ENCODE assay signal across 22 cellular contexts in genomic region chr22:27723150-27723549, GRCh38.
A peak's percentile ranks its signal among the peaks of the same experiment; 100 is the strongest.
DNase-seq lines count a peak whose midpoint lies in the region; ATAC-seq, FAIRE-seq and TF ChIP-seq lines count a peak whose summit lies in the region.
"Had no signal": no experiment of that assay in that cellular context is flagged by ENCODE, and none has a peak within 500 bp of the region (broad histone marks: within the 10 kb centered on the region; RNA-seq: fewer than 3 reads in every experiment).

No MANE protein-coding gene starts in this region.

- H2BK20ac ChIP-seq in H1 (ENCODE audit: low read length): no peak overlapping the region

- H3K4me3 ChIP-seq in SK-N-SH (ENCODE audit: low read depth in 2 of 2, low read length in 1 of 2): no peak overlapping the region
- no peak overlapping the region for H3K4me3 ChIP-seq in Loucy (ENCODE audit: low read length, poor library complexity, severe bottlenecking)
- H3K4me3 ChIP-seq in H1 (ENCODE audit: extremely low read depth in 1 of 4, insufficient read depth in 2 of 4, low read depth in 3 of 4, low read length in 4 of 4): no peak overlapping the region
- H3K4me3 ChIP-seq in gastrocnemius medialis: no peak overlapping the region
- H3K4me3 ChIP-seq: lower lobe of right lung, MG63, smooth muscle cell had no signal

- H3K36me3 ChIP-seq in SK-N-SH (replicated peaks in 1 of 2; ENCODE audit: control insufficient read depth in 1 of 2, insufficient read depth in 2 of 2, low read length in 1 of 2) (no peaks in the 10 kb centered on the region), Loucy (ENCODE audit: insufficient read depth, low read length) (no peaks in the 10 kb centered on the region), H1 (ENCODE audit: control insufficient read depth in 2 of 4, insufficient read depth in 4 of 4, low read length in 3 of 4) (peaks cover 0 to 5% (median 0%) of the 10 kb centered on the region in 4 experiments; a peak in 1 of 8 replicates), gastrocnemius medialis (no peaks in the 10 kb centered on the region)
- H3K36me3 ChIP-seq: lower lobe of right lung, MG63 had no signal

- H3K9me2 ChIP-seq in SK-N-SH (no peaks in the 10 kb centered on the region), Loucy (replicated peaks; ENCODE audit: low read depth, low read length) (no peaks in the 10 kb centered on the region)

- H4K8ac ChIP-seq in H1 (ENCODE audit: extremely low read depth, insufficient read depth, low read length): no peak overlapping the region

- H4K5ac ChIP-seq in H1 (ENCODE audit: insufficient read length, low read depth, low read length): no peak overlapping the region

- intact Hi-C loops in gastrocnemius medialis (cut with DNase I; ENCODE audit: low total_unique reads): no loop called here

- FAIRE-seq in H1 (lab: Jason Lieb, UNC): no peak
- FAIRE-seq: HepG2 had no signal

- no peak overlapping the region for H2BK15ac ChIP-seq in H1 (ENCODE audit: low read length)

- no peak overlapping the region for H3K4ac ChIP-seq in H1 (replicated peaks; ENCODE audit: insufficient read length, low read depth, low read length)

- H4K91ac ChIP-seq in H1 (replicated peaks; ENCODE audit: insufficient read length, low read length): no peak overlapping the region

- H3K27ac ChIP-seq in SK-N-SH (ENCODE audit: low read depth in 2 of 2, low read length in 1 of 2) (no peak overlapping the region), H1 (ENCODE audit: low read depth, low read length) (no peak overlapping the region), gastrocnemius medialis (no peak overlapping the region)
- H3K27ac ChIP-seq: lower lobe of right lung, parathyroid adenoma had no signal

- ATAC-seq in SK-N-SH treated with all-trans-retinoic acid at 6 μM for 48 hours (no peak), gastrocnemius medialis (no peak)
- ATAC-seq in activated CD4-positive, CD25-positive, alpha-beta regulatory T cell treated with anti-CD3 and anti-CD28 coated beads, Interleukin-2, amount 50 U/mL, for 24 hours: no peak
- ATAC-seq: HepG2, lower lobe of right lung, WTC11 had no signal

- no peak for TF ChIP-seq EP300 in SK-N-SH (IDR thresholded peaks at IDR 0.05; ENCODE audit: borderline replicate concordance in 1 of 2, low read depth in 1 of 2, low read length in 1 of 2)
- no peak for TF ChIP-seq EP300 in H1 (IDR thresholded peaks at IDR 0.05; ENCODE audit: borderline replicate concordance in 1 of 2, low read depth in 2 of 2, low read length in 2 of 2)

- H3K27me3 ChIP-seq in SK-N-SH (ENCODE audit: insufficient read depth) (no peaks in the 10 kb centered on the region), Loucy (ENCODE audit: insufficient read depth, low read length, poor library complexity, severe bottlenecking) (no peaks in the 10 kb centered on the region), H1 (replicated peaks in 1 of 4; ENCODE audit: control insufficient read depth in 3 of 4, extremely low read depth in 1 of 4, insufficient read depth in 3 of 4, low read length in 3 of 4) (no peaks in the 10 kb centered on the region; a peak in 1 of 7 replicates), gastrocnemius medialis (no peaks in the 10 kb centered on the region)
- H3K27me3 ChIP-seq: MG63 had no signal

- no peak overlapping the region for H3K4me2 ChIP-seq in SK-N-SH
- H3K4me2 ChIP-seq in Loucy (ENCODE audit: low read depth, low read length, poor library complexity, severe bottlenecking): no peak overlapping the region
- H3K4me2 ChIP-seq in H1 (ENCODE audit: insufficient read depth in 1 of 2, low read depth in 2 of 2, low read length in 2 of 2): no peak overlapping the region
- H3K4me2 ChIP-seq: smooth muscle cell had no signal

- H2BK12ac ChIP-seq in H1 (ENCODE audit: low read depth, low read length): no peak overlapping the region

- in situ Hi-C loops in gastrocnemius medialis (cut with MboI; ENCODE audit: low sequenced_read_pairs in 4 of 4): no loop called here

- peaks cover 22% of the 10 kb centered on the region for H3K79me1 ChIP-seq in H1 (ENCODE audit: low read depth, low read length)

- DNase-seq in SK-N-SH (no peak), H1 (ENCODE audit: low read depth in 1 of 2, low spot score in 2 of 2) (no peak), gastrocnemius medialis (no peak), RKO (ENCODE audit: low spot score) (no peak)
- no peak for DNase-seq in stimulated activated CD4-positive, alpha-beta T cell treated with anti-CD3 and anti-CD28 coated beads, Interleukin-4, amount 100 ng/mL, for 1 hour
- DNase-seq: 8988T; activated CD4-positive, alpha-beta memory T cell treated with anti-CD3 and anti-CD28 coated beads, Interleukin-2, amount 10 ng/mL, durations not matched to agents 7 days and 5 days; activated naive CD4-positive, alpha-beta T cell treated with anti-CD3 and anti-CD28 coated beads, Interleukin-2, amount 10 ng/mL, durations not matched to agents 7 days and 5 days; activated T-cell treated with anti-CD3 and anti-CD28 coated beads, Interleukin-2, amount 50 U/mL, for 24 hours; CD4-positive, CD25-positive, alpha-beta regulatory T cell; DMS79 treated with DMSO at 0.1 percent for 48 hours; GOT3; lower lobe of right lung; MG63; NCI-H1694 had no signal

- H3K18ac ChIP-seq in H1 (ENCODE audit: extremely low read depth, low read length): no peak overlapping the region

- TF ChIP-seq POLR2A in H1 (IDR thresholded peaks at IDR 0.05; ENCODE audit: control extremely low read depth in 1 of 2, low read depth in 2 of 2, low read length in 2 of 2) (no peak), gastrocnemius medialis (IDR thresholded peaks at IDR 0.05) (no peak)

- H3K9ac ChIP-seq in SK-N-SH (no peak overlapping the region), Loucy (ENCODE audit: low read depth, low read length, poor library complexity, severe bottlenecking) (no peak overlapping the region), H1 (replicated peaks in 1 of 4; ENCODE audit: extremely low read depth in 1 of 4, low read depth in 3 of 4, low read length in 3 of 4) (no peak overlapping the region)
- H3K9ac ChIP-seq: parathyroid adenoma had no signal

- POLR2A ChIA-PET in SK-N-SH (lab: Yijun Ruan, JAX) (no interaction called here), H1 (lab: Charles Lee; ENCODE audit: partially characterized antibody) (interaction anchor here (1.2 to 2.7 kb wide), 7 partner anchors 10 to 42 kb away, joined by 3 to 10 read pairs (median 5); no protein-coding TSS in a partner anchor)

- H3K79me2 ChIP-seq in SK-N-SH (ENCODE audit: insufficient read depth) (no peaks in the 10 kb centered on the region), Loucy (ENCODE audit: insufficient read depth, low read length) (no peaks in the 10 kb centered on the region), H1 (ENCODE audit: control insufficient read depth in 1 of 2, insufficient read depth in 2 of 2, low read length in 2 of 2) (peaks cover 14 to 93% of the 10 kb centered on the region in 2 experiments)
- H3K79me2 ChIP-seq: parathyroid adenoma had no signal

- no peak overlapping the region for H2BK120ac ChIP-seq in H1 (replicated peaks; ENCODE audit: low read depth, low read length)

- no peak overlapping the region for H3K14ac ChIP-seq in H1 (ENCODE audit: insufficient read length)

- no peak overlapping the region for H3K23ac ChIP-seq in H1 (ENCODE audit: insufficient read length)

- no peak overlapping the region for H2AFZ ChIP-seq in SK-N-SH (ENCODE audit: low read depth)
- H2AFZ ChIP-seq in Loucy (ENCODE audit: low read length): no peak overlapping the region
- no peak overlapping the region for H2AFZ ChIP-seq in H1 (ENCODE audit: low read length)
- H2AFZ ChIP-seq: parathyroid adenoma had no signal

- H4K20me1 ChIP-seq in SK-N-SH (ENCODE audit: insufficient read depth) (no peaks in the 10 kb centered on the region), Loucy (ENCODE audit: insufficient read depth, low read length, poor library complexity, severe bottlenecking) (no peaks in the 10 kb centered on the region), H1 (replicated peaks in 1 of 2; ENCODE audit: control insufficient read depth in 1 of 2, insufficient read depth in 2 of 2, low read length in 2 of 2) (peaks cover 0 to 6% of the 10 kb centered on the region in 2 experiments)

- peaks cover 2% of the 10 kb centered on the region for H3K23me2 ChIP-seq in H1 (ENCODE audit: low read depth, low read length)

- H3K56ac ChIP-seq in H1 (replicated peaks; ENCODE audit: insufficient read length, low read depth, low read length): no peak overlapping the region

- H2BK5ac ChIP-seq in H1 (ENCODE audit: low read depth, low read length): no peak overlapping the region

- peak; percentile 25 for TF ChIP-seq CTCF in SK-N-SH (IDR thresholded peaks at IDR 0.05)
- TF ChIP-seq CTCF in Loucy (conservative IDR thresholded peaks at IDR 0.05; ENCODE audit: low read length): peak; percentile 41
- TF ChIP-seq CTCF in H1 (IDR thresholded peaks at IDR 0.05; ENCODE audit: control extremely low read depth in 1 of 3, insufficient read depth in 1 of 3, low read depth in 1 of 3, low read length in 3 of 3): no peak
- TF ChIP-seq CTCF in gastrocnemius medialis (IDR thresholded peaks at IDR 0.05 in 4 of 5, conservative IDR thresholded peaks at IDR 0.05 in 1 of 5): peak in 3 of 5 experiments; percentile 7 to 24 (median 21)

- H3F3A ChIP-seq in SK-N-SH (replicated peaks; ENCODE audit: insufficient read depth): peaks cover 5% of the 10 kb centered on the region
- H3F3A ChIP-seq in Loucy (ENCODE audit: low read depth): no peaks in the 10 kb centered on the region

- H3K4me1 ChIP-seq in SK-N-SH (ENCODE audit: control insufficient read depth in 1 of 2, insufficient read depth in 2 of 2, low read depth in 1 of 2, low read length in 1 of 2) (peaks cover 10 to 17% of the 10 kb centered on the region in 2 experiments; a peak in 2 of 4 replicates), Loucy (ENCODE audit: insufficient read depth, low read length, poor library complexity, severe bottlenecking) (peaks cover 14% of the 10 kb centered on the region), H1 (replicated peaks in 1 of 4; ENCODE audit: control insufficient read depth in 3 of 4, insufficient read depth in 4 of 4, low read length in 3 of 4) (peaks cover 3 to 19% (median 10%) of the 10 kb centered on the region in 4 experiments), gastrocnemius medialis (peaks cover 41 to 55% of the 10 kb centered on the region in 2 donors)
- H3K4me1 ChIP-seq: parathyroid adenoma had no signal

- no peaks in the 10 kb centered on the region for H3K9me3 ChIP-seq in SK-N-SH
- H3K9me3 ChIP-seq in Loucy (ENCODE audit: insufficient read depth, low read depth, low read length): no peaks in the 10 kb centered on the region
- H3K9me3 ChIP-seq in H1 (ENCODE audit: insufficient read depth in 2 of 2, low read depth in 1 of 2, low read length in 1 of 2): peaks cover 0 to 7% of the 10 kb centered on the region in 2 experiments; a peak in 2 of 4 replicates
- H3K9me3 ChIP-seq in gastrocnemius medialis: no peaks in the 10 kb centered on the region
- H3K9me3 ChIP-seq: lower lobe of right lung had no signal

- 40% methylated on average over 1 of the region's 1 CpG for WGBS in SK-N-SH (ENCODE audit: low lambda C conversion rate)
- WGBS in H1 (ENCODE audit: extremely low coverage in 1 of 2, insufficient coverage in 1 of 2, insufficient read length in 1 of 2, insufficient replicate concordance in 2 of 2, low coverage in 1 of 2, low lambda C conversion rate in 2 of 2, missing lambda C conversion rate in 1 of 2), 2 experiments: 86% methylated on average over 1 of the region's 1 CpG; no CpG with 5 or more reads in 1 of the 2 experiments

- no peak overlapping the region for H2AK5ac ChIP-seq in H1 (ENCODE audit: low read depth, low read length)

- peak; percentile 35; the same call in 1 of the 2 replicates for TF ChIP-seq RAD21 in SK-N-SH (IDR thresholded peaks at IDR 0.05; ENCODE audit: low read length)
- TF ChIP-seq RAD21 in H1 (IDR thresholded peaks at IDR 0.05 in 1 of 2, conservative IDR thresholded peaks at IDR 0.05 in 1 of 2; ENCODE audit: low read depth in 2 of 2, low read length in 2 of 2): peak; percentile 11 to 23; a peak in 2 of 4 replicates

- CTCF ChIA-PET in SK-N-SH (lab: Yijun Ruan, JAX) (interaction anchor here (0.9 to 1.4 kb wide), 6 partner anchors 10 to 1106 kb away, joined by 3 to 5 read pairs (median 3); no protein-coding TSS in a partner anchor), H1 (lab: Charles Lee; ENCODE audit: partially characterized antibody) (interaction anchor here (0.7 to 1.6 kb wide), 8 partner anchors 10 to 344 kb away, joined by 3 to 7 read pairs (median 3); no protein-coding TSS in a partner anchor)

Comparison
In these comparisons a context has a peak if more than half of its experiments do, and no peak if none do; other contexts are left out.
1. CTCF ChIP-seq: peak in SK-N-SH (single experiment), Loucy (single experiment) and gastrocnemius medialis (3 of 5); none in H1 (0 of 3).
2. Of the 17 proteins assayed by ChIP-seq in both H1 and SK-N-SH: peak only in H1: none; only in SK-N-SH: CTCF; in both: RAD21; in neither: 15.